ENCODE assay signal across 9 cellular contexts in the genomic region with DNA sequence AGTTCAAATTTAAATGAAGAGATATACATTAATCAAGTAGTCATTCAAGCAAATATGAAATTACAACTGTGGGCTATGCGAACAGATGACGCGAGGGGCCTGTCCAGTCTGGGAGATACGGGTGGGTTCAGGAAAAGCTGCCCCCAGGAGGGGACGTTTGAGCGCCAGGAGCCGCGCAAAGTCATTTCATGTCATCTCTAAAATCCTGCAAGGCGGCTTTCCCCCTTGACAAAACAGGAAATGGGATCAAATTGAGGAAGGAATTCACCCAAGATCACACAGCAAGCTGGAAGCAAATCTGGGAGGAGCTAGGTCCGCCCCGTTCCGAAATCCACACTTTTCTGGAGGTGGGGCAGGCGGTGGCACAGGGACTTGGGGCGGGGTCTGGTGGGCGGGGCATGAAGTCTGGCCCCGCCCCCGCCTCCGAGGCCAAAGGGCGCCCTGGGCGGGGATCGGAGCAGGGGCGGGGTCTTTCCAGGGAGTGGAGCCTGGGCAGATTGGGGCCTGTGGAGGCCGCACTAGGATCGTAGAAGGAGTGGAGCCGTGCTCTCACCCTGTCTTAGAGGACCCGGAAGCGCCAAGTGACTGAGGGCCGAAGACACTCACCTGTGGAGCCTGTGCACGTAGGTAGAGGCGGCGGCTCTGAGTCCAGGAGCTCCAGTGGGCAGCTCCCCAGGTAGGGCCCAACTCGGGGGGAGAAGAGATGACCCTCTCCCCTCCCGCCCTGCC. TPM values are rescaled to one million over a fixed set of nuclear protein-coding genes. Genes with fewer than 3 reads are reported as not detected.
A peak's percentile ranks its signal among the peaks of the same experiment; 100 is the strongest.
DNase-seq lines count a peak whose midpoint lies in the region; ATAC-seq and TF ChIP-seq lines count a peak whose summit lies in the region.
"Had no signal": no experiment of that assay in that cellular context is flagged by ENCODE, and none has a peak within 500 bp of the region (broad histone marks: within the 10 kb centered on the region; RNA-seq: fewer than 3 reads in every experiment).

A gene with protein sequence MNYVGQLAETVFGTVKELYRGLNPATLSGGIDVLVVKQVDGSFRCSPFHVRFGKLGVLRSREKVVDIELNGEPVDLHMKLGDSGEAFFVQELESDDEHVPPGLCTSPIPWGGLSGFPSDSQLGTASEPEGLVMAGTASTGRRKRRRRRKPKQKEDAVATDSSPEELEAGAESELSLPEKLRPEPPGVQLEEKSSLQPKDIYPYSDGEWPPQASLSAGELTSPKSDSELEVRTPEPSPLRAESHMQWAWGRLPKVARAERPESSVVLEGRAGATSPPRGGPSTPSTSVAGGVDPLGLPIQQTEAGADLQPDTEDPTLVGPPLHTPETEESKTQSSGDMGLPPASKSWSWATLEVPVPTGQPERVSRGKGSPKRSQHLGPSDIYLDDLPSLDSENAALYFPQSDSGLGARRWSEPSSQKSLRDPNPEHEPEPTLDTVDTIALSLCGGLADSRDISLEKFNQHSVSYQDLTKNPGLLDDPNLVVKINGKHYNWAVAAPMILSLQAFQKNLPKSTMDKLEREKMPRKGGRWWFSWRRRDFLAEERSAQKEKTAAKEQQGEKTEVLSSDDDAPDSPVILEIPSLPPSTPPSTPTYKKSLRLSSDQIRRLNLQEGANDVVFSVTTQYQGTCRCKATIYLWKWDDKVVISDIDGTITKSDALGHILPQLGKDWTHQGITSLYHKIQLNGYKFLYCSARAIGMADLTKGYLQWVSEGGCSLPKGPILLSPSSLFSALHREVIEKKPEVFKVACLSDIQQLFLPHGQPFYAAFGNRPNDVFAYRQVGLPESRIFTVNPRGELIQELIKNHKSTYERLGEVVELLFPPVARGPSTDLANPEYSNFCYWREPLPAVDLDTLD (plus strand): TSS at position 495 of the 729 bp plus-strand sequence. CDS start 4,983 bp downstream, outside the sequence.

- peak within 1 kb of the TSS; percentile 58 for H3K27ac ChIP-seq in HEK293 (ENCODE audit: extremely low read depth, low read depth, low read length)
- no peak within 1 kb of the TSS for H3K27ac ChIP-seq in effector memory CD4-positive, alpha-beta T cell (ENCODE audit: insufficient read depth, low read length, poor library complexity, severe bottlenecking)
- peak within 1 kb of the TSS; percentile 73 to 75 for H3K27ac ChIP-seq in lung (ENCODE audit: low read depth in 1 of 2, low read length in 1 of 2)
- H3K27ac ChIP-seq: SJSA1 had no signal

- CTCF ChIA-PET in HEK293 (lab: Yijun Ruan, JAX): interaction anchor here (0.5 to 5.4 kb wide), 46 partner anchors 8 to 432 kb away, joined by 3 to 106 read pairs (median 4); a partner anchor contains a TSS

- TF ChIP-seq CTCF in HEK293 (tag by site-specific recombination; IDR thresholded peaks at IDR 0.05): peak; percentile 72
- TF ChIP-seq CTCF in lung (IDR thresholded peaks at IDR 0.05; ENCODE audit: control extremely low read depth, extremely low read depth): no peak

- H3K4me3 ChIP-seq in HEK293 (ENCODE audit: low read depth, low read length): peak within 1 kb of the TSS; percentile 53
- peak within 1 kb of the TSS; percentile 3 for H3K4me3 ChIP-seq in effector memory CD4-positive, alpha-beta T cell (ENCODE audit: insufficient read depth, low read depth, low read length, poor library complexity, severe bottlenecking)
- peak within 1 kb of the TSS; percentile 12 for H3K4me3 ChIP-seq in lung
- H3K4me3 ChIP-seq: SJSA1 had no signal

- POLR2A ChIA-PET in HEK293 (lab: Yijun Ruan, JAX): interaction anchor here (0.5 to 1.5 kb wide), 16 partner anchors 11 to 652 kb away, joined by 3 to 8 read pairs (median 4); a partner anchor contains a TSS

- DNase-seq in COLO668 (lab: John Stamatoyannopoulos, UW; ENCODE audit: unreplicated experiment) (peak; percentile 86), NCI-H526 (lab: John Stamatoyannopoulos, UW) (peak; percentile 83 to 97), lung (ENCODE audit: low spot score) (peak; percentile 90)
- DNase-seq in activated CD4-positive, alpha-beta T cell treated with anti-CD3 and anti-CD28 coated beads, Interleukin-2, amount 50 U/mL, for 48 hours: peak; percentile 66 to 71
- peak; percentile 30 to 57 (median 31) for DNase-seq in effector memory CD4-positive, alpha-beta T cell
- DNase-seq in stimulated activated CD4-positive, alpha-beta T cell treated with anti-CD3 and anti-CD28 coated beads, TNF-alpha, amount 100 ng/mL, for 24 hours (ENCODE audit: low read depth in 3 of 3): peak in 2 of 3 experiments; percentile 19 to 67

- H3K9me3 ChIP-seq in HEK293 (ENCODE audit: control insufficient read depth, insufficient read depth, low read depth, low read length) (no peaks in the 10 kb centered on the region), lung (ENCODE audit: control insufficient read depth in 2 of 2, insufficient read depth in 1 of 2, low read length in 1 of 2) (peaks cover 0 to 1% of the 10 kb centered on the region in 2 donors)
- H3K9me3 ChIP-seq in effector memory CD4-positive, alpha-beta T cell (ENCODE audit: control insufficient read depth, low read length): no peaks in the 10 kb centered on the region
- H3K9me3 ChIP-seq: SJSA1 had no signal

- H3K27me3 ChIP-seq in effector memory CD4-positive, alpha-beta T cell (replicated peaks; ENCODE audit: control insufficient read depth, insufficient read depth, low read length, poor library complexity, severe bottlenecking): no peaks in the 10 kb centered on the region
- H3K27me3 ChIP-seq in lung (ENCODE audit: control insufficient read depth, insufficient read depth): no peaks in the 10 kb centered on the region
- H3K27me3 ChIP-seq: SJSA1 had no signal

- ATAC-seq in lung (ENCODE audit: insufficient read depth, low FRiP score): peak; percentile 93
- ATAC-seq in GM19023 (IDR thresholded peaks at IDR 0.05; ENCODE audit: unreplicated experiment): no peak

- H3K4me1 ChIP-seq in HEK293 (ENCODE audit: control insufficient read depth, insufficient read depth, low read length): no peaks in the 10 kb centered on the region; the same call in 1 of the 2 replicates
- peaks cover 9% of the 10 kb centered on the region for H3K4me1 ChIP-seq in effector memory CD4-positive, alpha-beta T cell (ENCODE audit: control insufficient read depth, insufficient read depth, low read length, poor library complexity, severe bottlenecking)
- no peaks in the 10 kb centered on the region for H3K4me1 ChIP-seq in lung (ENCODE audit: control insufficient read depth in 2 of 2, insufficient read depth in 2 of 2, low read length in 2 of 2)

- H3K36me3 ChIP-seq in HEK293 (ENCODE audit: control insufficient read depth in 2 of 2, insufficient read depth in 1 of 2, low read length in 2 of 2): peaks cover 0 to 2% of the 10 kb centered on the region in 2 experiments; a peak in 1 of 3 replicates
- no peaks in the 10 kb centered on the region for H3K36me3 ChIP-seq in effector memory CD4-positive, alpha-beta T cell (ENCODE audit: control insufficient read depth, insufficient read depth, low read length)
- H3K36me3 ChIP-seq in lung (ENCODE audit: control insufficient read depth in 2 of 2, insufficient read depth in 2 of 2, low read length in 2 of 2): no peaks in the 10 kb centered on the region
- H3K36me3 ChIP-seq: SJSA1 had no signal

- WGBS in lung, 2 donors: 14 to 16% methylated on average over 33 of the region's 33 CpGs

TF ChIP-seq in HEK293, 187 proteins besides CTCF, POLR2A, EP300 and RAD21 (continues in another document):
- no peak for TF ChIP-seq ZFP3 (tag by site-specific recombination; IDR thresholded peaks at IDR 0.05; ENCODE audit: low read depth)
- TF ChIP-seq MEIS1 (CRISPR knock-in tag; IDR thresholded peaks at IDR 0.05; ENCODE audit: borderline replicate concordance): no peak
- no peak for TF ChIP-seq ZNF223 (tag by site-specific recombination; IDR thresholded peaks at IDR 0.05)
- TF ChIP-seq SP2 (tag by site-specific recombination; IDR thresholded peaks at IDR 0.05): peak; percentile 84
- TF ChIP-seq FEZF1 (tag by site-specific recombination; IDR thresholded peaks at IDR 0.05): no peak
- TF ChIP-seq GLI2 (tag by site-specific recombination; IDR thresholded peaks at IDR 0.05; ENCODE audit: borderline replicate concordance, low read depth): no peak
- no peak for TF ChIP-seq ZNF792 (tag by site-specific recombination; IDR thresholded peaks at IDR 0.05)
- TF ChIP-seq ZNF37A (tag by site-specific recombination; IDR thresholded peaks at IDR 0.05): no peak
- no peak for TF ChIP-seq ZNF311 (tag by site-specific recombination; IDR thresholded peaks at IDR 0.05; ENCODE audit: borderline replicate concordance)
- peak; percentile 94 for TF ChIP-seq SP3 (tag by site-specific recombination; IDR thresholded peaks at IDR 0.05)
- no peak for TF ChIP-seq HOXA7 (CRISPR knock-in tag; IDR thresholded peaks at IDR 0.05; ENCODE audit: borderline replicate concordance)
- no peak for TF ChIP-seq WT1 (tag by site-specific recombination; IDR thresholded peaks at IDR 0.05)
- TF ChIP-seq ZNF610 (tag by site-specific recombination; IDR thresholded peaks at IDR 0.05; ENCODE audit: borderline replicate concordance): no peak
- TF ChIP-seq, protein P1, sequence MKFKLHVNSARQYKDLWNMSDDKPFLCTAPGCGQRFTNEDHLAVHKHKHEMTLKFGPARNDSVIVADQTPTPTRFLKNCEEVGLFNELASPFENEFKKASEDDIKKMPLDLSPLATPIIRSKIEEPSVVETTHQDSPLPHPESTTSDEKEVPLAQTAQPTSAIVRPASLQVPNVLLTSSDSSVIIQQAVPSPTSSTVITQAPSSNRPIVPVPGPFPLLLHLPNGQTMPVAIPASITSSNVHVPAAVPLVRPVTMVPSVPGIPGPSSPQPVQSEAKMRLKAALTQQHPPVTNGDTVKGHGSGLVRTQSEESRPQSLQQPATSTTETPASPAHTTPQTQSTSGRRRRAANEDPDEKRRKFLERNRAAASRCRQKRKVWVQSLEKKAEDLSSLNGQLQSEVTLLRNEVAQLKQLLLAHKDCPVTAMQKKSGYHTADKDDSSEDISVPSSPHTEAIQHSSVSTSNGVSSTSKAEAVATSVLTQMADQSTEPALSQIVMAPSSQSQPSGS (tag by site-specific recombination; IDR thresholded peaks at IDR 0.05; ENCODE audit: low read depth): no peak
- no peak for TF ChIP-seq SALL2 (tag by site-specific recombination; IDR thresholded peaks at IDR 0.05; ENCODE audit: borderline replicate concordance)
- no peak for TF ChIP-seq ZNF768 (tag by site-specific recombination; IDR thresholded peaks at IDR 0.05)

RNA-seq across cellular contexts. Expression of the gene that starts here (rescaled TPM):
- 10 to 100 TPM in 1 of 2 donors, 1 to 10 TPM in 1; 9.2 to 11.5 TPM for total RNA-seq in lung
- 10 to 100 TPM in 1 of 2 donors, 1 to 10 TPM in 1; 5.2 to 16.4 TPM for polyA plus RNA-seq in lung
- total RNA-seq: SJSA1 had no signal

Comparison
In these comparisons a context has a peak if more than half of its experiments do, and no peak if none do; other contexts are left out.
1. DNase-seq: peak in every context shown above with its lines; median percentile 90 in NCI-H526; 90 in lung; 86 in COLO668; 68 in activated CD4-positive, alpha-beta T cell treated with anti-CD3 and anti-CD28 coated beads, Interleukin-2, amount 50 U/mL, for 48 hours; 43 in stimulated activated CD4-positive, alpha-beta T cell treated with anti-CD3 and anti-CD28 coated beads, TNF-alpha, amount 100 ng/mL, for 24 hours; 31 in effector memory CD4-positive, alpha-beta T cell.
2. H3K4me3 ChIP-seq: peak in every context shown above with its lines; median percentile 53 in HEK293; 12 in lung; 3 in effector memory CD4-positive, alpha-beta T cell.